Comparison of ENCODE assay signal across 11 cellular contexts in genomic region chr1:74681449-74681848, GRCh38. TPM values are rescaled to one million over a fixed set of nuclear protein-coding genes. Genes with fewer than 3 reads are reported as not detected.
DNase-seq lines count a peak whose midpoint lies in the region; ATAC-seq and TF ChIP-seq lines count a peak whose summit lies in the region.
"Had no signal": no experiment of that assay in that cellular context is flagged by ENCODE, and none has a peak within 500 bp of the region (broad histone marks: within the 10 kb centered on the region; RNA-seq: fewer than 3 reads in every experiment).

No MANE protein-coding gene starts in this region.

- H3K4me3 Mint-ChIP-seq in stimulated activated memory B cell treated with anti-CD40 and anti-IgM and Interleukin-4, amounts not matched to agents 10 μg/mL and 1 μg/mL and 100 μg/mL, for 72 hours: no peak overlapping the region

- H3K4me3 ChIP-seq in Peyer's patch: no peak overlapping the region

- H3K36me3 ChIP-seq in Peyer's patch: no peaks in the 10 kb centered on the region

- no peaks in the 10 kb centered on the region for H3K36me3 Mint-ChIP-seq in stimulated activated memory B cell treated with anti-CD40 and anti-IgM and Interleukin-4, amounts not matched to agents 10 μg/mL and 1 μg/mL and 100 μg/mL, for 72 hours

- H3K4me1 Mint-ChIP-seq in stimulated activated memory B cell treated with anti-CD40 and anti-IgM and Interleukin-4, amounts not matched to agents 10 μg/mL and 1 μg/mL and 100 μg/mL, for 72 hours: peaks cover 16% of the 10 kb centered on the region

- peak; percentile 93 for ATAC-seq in GM18907 (IDR thresholded peaks at IDR 0.05; ENCODE audit: unreplicated experiment)
- ATAC-seq in GM21619 (IDR thresholded peaks at IDR 0.05; ENCODE audit: unreplicated experiment): peak; percentile 91
- ATAC-seq in HG03103 (IDR thresholded peaks at IDR 0.05; ENCODE audit: low read depth, unreplicated experiment): peak; percentile 85
- ATAC-seq in stimulated activated memory B cell treated with anti-CD40 and anti-IgM and Interleukin-4, amounts not matched to agents 10 μg/mL and 1 μg/mL and 100 μg/mL, for 72 hours: peak; percentile 86

- no peak overlapping the region for H3K27ac Mint-ChIP-seq in stimulated activated memory B cell treated with anti-CD40 and anti-IgM and Interleukin-4, amounts not matched to agents 10 μg/mL and 1 μg/mL and 100 μg/mL, for 72 hours

- no peaks in the 10 kb centered on the region for H3K9me3 ChIP-seq in Peyer's patch

- TF ChIP-seq POLR2A in Peyer's patch (IDR thresholded peaks at IDR 0.05): no peak

- TF ChIP-seq CTCF in Peyer's patch (IDR thresholded peaks at IDR 0.05): no peak

- no peak overlapping the region for H3K27ac ChIP-seq in Peyer's patch

- DNase-seq in cerebellar nuclear complex (lab: John Stamatoyannopoulos, UW) (no peak), HT-29 (ENCODE audit: low spot score) (no peak), Peyer's patch (no peak)
- DNase-seq: activated naive CD4-positive, alpha-beta T cell treated with Interleukin-2 at 50 U/mL for 16 hours; stimulated activated naive CD4-positive, alpha-beta T cell had no signal

- no peaks in the 10 kb centered on the region for H3K27me3 Mint-ChIP-seq in stimulated activated memory B cell treated with anti-CD40 and anti-IgM and Interleukin-4, amounts not matched to agents 10 μg/mL and 1 μg/mL and 100 μg/mL, for 72 hours

- no peaks in the 10 kb centered on the region for H3K9me3 Mint-ChIP-seq in stimulated activated memory B cell treated with anti-CD40 and anti-IgM and Interleukin-4, amounts not matched to agents 10 μg/mL and 1 μg/mL and 100 μg/mL, for 72 hours

- no peaks in the 10 kb centered on the region for H3K27me3 ChIP-seq in Peyer's patch

- no peaks in the 10 kb centered on the region for H3K4me1 ChIP-seq in Peyer's patch

RNA-seq across cellular contexts. Expression of gene ERICH3, which starts 7.9 kb away (rescaled TPM):
- total RNA-seq in HT-29 (2014; rRNA removed; shearing (Covaris generic)): not detected in 2 replicates
- 1 to 10 TPM in 1 of 4 donors, under 1 TPM in 1, not detected in 2; 0.13 to 2.5 TPM for total RNA-seq in Peyer's patch
- total RNA-seq: H1, M059J had no signal

RNA-seq across cellular contexts. Expression of gene CRYZ, which starts 51.4 kb away (rescaled TPM):
- total RNA-seq in HT-29 (2014; rRNA removed; shearing (Covaris generic)): 66.0 and 67.1 TPM in 2 replicates
- 10 to 100 TPM; 28.9 to 86.5 (median 47.3) TPM for total RNA-seq in Peyer's patch

RNA-seq across cellular contexts. Expression of gene TYW3, which starts 51.5 kb away (rescaled TPM):
- 7.7 and 10.8 TPM in 2 replicates for total RNA-seq in HT-29 (2014; rRNA removed; shearing (Covaris generic))
- 10 to 100 TPM in 1 of 4 donors, 1 to 10 TPM in 3; 2.7 to 12.4 (median 4.9) TPM for total RNA-seq in Peyer's patch
